In the genomic region with DNA sequence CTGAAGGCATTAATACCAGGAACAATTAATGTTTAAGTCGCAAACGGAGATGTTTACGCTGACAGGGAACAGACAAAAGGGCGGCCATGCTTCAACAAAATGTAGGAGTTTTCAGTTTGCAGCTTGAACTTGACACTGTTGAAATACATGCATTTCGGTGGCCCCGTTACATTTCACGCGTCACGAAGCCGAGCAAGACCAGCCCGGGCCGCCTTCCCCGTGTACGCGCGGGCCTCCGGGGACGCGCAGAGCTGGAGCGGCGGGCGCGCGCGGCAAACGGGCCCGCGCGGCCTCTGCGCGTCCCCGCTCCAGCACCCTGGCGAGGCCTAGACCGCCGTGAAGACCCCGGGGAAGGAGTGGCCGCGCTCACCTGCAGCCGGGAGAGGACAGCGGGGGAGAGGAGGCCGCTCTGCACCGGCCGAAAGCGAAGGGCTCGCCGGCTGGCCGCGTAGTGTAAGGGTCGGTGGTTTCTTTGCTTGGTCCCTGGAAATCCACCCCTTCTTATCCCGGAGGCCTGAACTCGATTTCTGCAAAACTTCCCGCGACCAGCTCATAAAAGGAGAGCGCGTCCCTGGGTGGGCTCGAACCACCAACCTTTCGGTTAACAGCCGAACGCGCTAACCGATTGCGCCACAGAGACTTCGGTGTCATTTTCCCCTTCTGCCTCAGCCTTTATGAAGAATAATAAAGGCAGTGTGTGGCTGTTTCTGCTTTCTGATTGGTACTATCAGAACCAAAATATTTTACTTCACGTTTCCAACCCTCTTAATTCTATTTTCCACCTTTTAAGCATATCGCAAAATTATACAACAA, we compare ENCODE assay signal across 8 cellular contexts. TPM values are rescaled to one million over a fixed set of nuclear protein-coding genes. Genes with fewer than 3 reads are reported as not detected.
DNase-seq lines count a peak whose midpoint lies in the region; TF ChIP-seq lines count a peak whose summit lies in the region.

No MANE protein-coding gene starts in this region.

- TF ChIP-seq CTCF in MM.1S (IDR thresholded peaks at IDR 0.05; ENCODE audit: low read length), result no peak

- peak overlapping the region; percentile 79 for H3K4me3 Mint-ChIP-seq in activated naive CD4-positive, alpha-beta T cell treated with anti-CD3 and anti-CD28 coated beads, Interleukin-2, amount 10 ng/mL, durations not matched to agents 7 days and 5 days

- H3K4me1 ChIP-seq in HAP-1 (peaks cover 8% of the 10 kb centered on the region), MM.1S (ENCODE audit: low read length) (peaks cover 10% of the 10 kb centered on the region)

- H3K9me3 Mint-ChIP-seq in activated naive CD4-positive, alpha-beta T cell treated with anti-CD3 and anti-CD28 coated beads, Interleukin-2, amount 10 ng/mL, durations not matched to agents 7 days and 5 days, result no peaks in the 10 kb centered on the region

- no peaks in the 10 kb centered on the region for H3K9me2 ChIP-seq in MM.1S (replicated peaks; ENCODE audit: insufficient read depth, low read length)

- peaks cover 30% of the 10 kb centered on the region for H3K4me1 Mint-ChIP-seq in activated naive CD4-positive, alpha-beta T cell treated with anti-CD3 and anti-CD28 coated beads, Interleukin-2, amount 10 ng/mL, durations not matched to agents 7 days and 5 days

- peak; percentile 93 for DNase-seq in ELR (ENCODE audit: low read depth)
- DNase-seq in HAP-1 (ENCODE audit: low spot score in 2 of 2), result peak; percentile 92 to 93
- DNase-seq in MM.1S, result peak; percentile 82
- peak; percentile 89 for DNase-seq in SK-MEL-5 (ENCODE audit: low read depth, low spot score)
- peak; percentile 83 for DNase-seq in activated naive CD4-positive, alpha-beta T cell treated with anti-CD3 and anti-CD28 coated beads, Interleukin-2, amount 10 ng/mL, durations not matched to agents 7 days and 5 days
- peak; percentile 90 for DNase-seq in globus pallidus (ENCODE audit: low spot score)
- DNase-seq in nucleus accumbens (lab: John Stamatoyannopoulos, UW), result peak in 55 of 56 donors; percentile 10 to 92 (median 83)
- peak; percentile 96 for DNase-seq in superior temporal gyrus (ENCODE audit: extremely low spot score)

- H3K4me2 ChIP-seq in MM.1S (ENCODE audit: low read depth, low read length), result peak overlapping the region; percentile 55

- no peaks in the 10 kb centered on the region for H3K36me3 ChIP-seq in HAP-1 (replicated peaks)
- no peaks in the 10 kb centered on the region for H3K36me3 ChIP-seq in MM.1S (replicated peaks; ENCODE audit: insufficient read depth, low read length)

- peaks cover 19% of the 10 kb centered on the region for H3F3A ChIP-seq in MM.1S (ENCODE audit: insufficient read depth, low read length)

- peak overlapping the region; percentile 69; the same call in 1 of the 2 replicates for H3K9ac ChIP-seq in MM.1S (ENCODE audit: low read length)

- H4K20me1 ChIP-seq in MM.1S (ENCODE audit: insufficient read depth, low read length), result no peaks in the 10 kb centered on the region

- H3K27ac Mint-ChIP-seq in activated naive CD4-positive, alpha-beta T cell treated with anti-CD3 and anti-CD28 coated beads, Interleukin-2, amount 10 ng/mL, durations not matched to agents 7 days and 5 days, result peak overlapping the region; percentile 97

- no peaks in the 10 kb centered on the region for H3K79me2 ChIP-seq in MM.1S (ENCODE audit: low read length)

- in situ Hi-C loops in HAP-1 (cut with MboI; ENCODE audit: low sequenced_read_pairs) (no loop called here), SK-MEL-5 (cut with HindIII; ENCODE audit: low pct_unique_long_range_greater_than_20kb, low sequenced_read_pairs) (no loop called here)

- peak overlapping the region; percentile 45 for H3K4me3 ChIP-seq in HAP-1
- peak overlapping the region; percentile 52 for H3K4me3 ChIP-seq in MM.1S (ENCODE audit: low read length)

- peak overlapping the region; percentile 68; the same call in 1 of the 2 replicates for H3K27ac ChIP-seq in MM.1S (ENCODE audit: low read length)

- CTCF ChIA-PET in activated naive CD4-positive, alpha-beta T cell treated with anti-CD3 and anti-CD28 coated beads, Interleukin-2, amount 10 ng/mL, durations not matched to agents 7 days and 5 days (lab: Charles Lee), result interaction anchor here (1.0 to 1.8 kb wide), 4 partner anchors 19 to 733 kb away, joined by 3 to 5 read pairs (median 4); no protein-coding TSS in a partner anchor

- H3K27me3 Mint-ChIP-seq in activated naive CD4-positive, alpha-beta T cell treated with anti-CD3 and anti-CD28 coated beads, Interleukin-2, amount 10 ng/mL, durations not matched to agents 7 days and 5 days, result peaks cover 25% of the 10 kb centered on the region

- no peaks in the 10 kb centered on the region for H3K27me3 ChIP-seq in HAP-1 (ENCODE audit: low read depth)
- H3K27me3 ChIP-seq in MM.1S (replicated peaks; ENCODE audit: insufficient read depth, low read length), result no peaks in the 10 kb centered on the region

- peak overlapping the region; percentile 72 for H2AFZ ChIP-seq in MM.1S (ENCODE audit: low read length)

- H3K36me3 Mint-ChIP-seq in activated naive CD4-positive, alpha-beta T cell treated with anti-CD3 and anti-CD28 coated beads, Interleukin-2, amount 10 ng/mL, durations not matched to agents 7 days and 5 days, result peaks cover 3% of the 10 kb centered on the region

- H3K9me3 ChIP-seq in HAP-1, result no peaks in the 10 kb centered on the region
- H3K9me3 ChIP-seq in MM.1S (replicated peaks; ENCODE audit: insufficient read depth, low read length), result no peaks in the 10 kb centered on the region

RNA-seq across cellular contexts. Expression of a gene that starts 11.3 kb away (rescaled TPM):
- total RNA-seq in SK-MEL-5 (2014; rRNA removed; shearing (Covaris generic)), result 0.13 and 0.26 TPM in 2 replicates
- 0.12 TPM in 1 of 2 replicates, not detected in the other for polyA plus RNA-seq in SK-MEL-5 (2015; cell fraction: cytosol; rRNA removed)
- polyA plus RNA-seq in SK-MEL-5 (2015; cell fraction: nucleus; rRNA removed), result not detected in 2 replicates

Comparison
In these comparisons a context has a peak if more than half of its experiments do, and no peak if none do; other contexts are left out.
1. Peak in every context shown above with its lines: DNase-seq, H3K4me3 ChIP-seq and H3K27ac ChIP-seq.